In the genomic region with DNA sequence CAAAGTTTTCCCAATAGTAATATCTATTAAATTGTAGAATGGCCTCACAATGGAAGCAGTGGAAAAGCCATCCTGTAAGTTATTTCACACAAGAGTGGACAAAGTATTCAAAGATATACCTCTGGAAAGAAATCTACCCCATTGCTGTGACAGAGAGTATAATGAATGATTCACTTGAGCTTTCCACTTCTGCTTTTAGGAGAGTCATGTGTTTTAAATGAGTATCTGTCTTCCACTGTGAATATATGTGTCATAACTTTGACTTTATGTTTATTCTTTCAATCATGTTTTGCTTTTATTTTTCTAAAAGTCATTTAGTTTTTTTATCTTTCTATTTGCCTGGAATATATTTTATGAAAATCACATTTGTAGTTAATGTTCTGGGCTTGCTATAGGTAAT, we compare ENCODE assay signal across 18 cellular contexts.
A peak's percentile ranks its signal among the peaks of the same experiment; 100 is the strongest.
DNase-seq lines count a peak whose midpoint lies in the region; ATAC-seq and TF ChIP-seq lines count a peak whose summit lies in the region.
"Had no signal": no experiment of that assay in that cellular context is flagged by ENCODE, and none has a peak within 500 bp of the region (broad histone marks: within the 10 kb centered on the region; RNA-seq: fewer than 3 reads in every experiment).

No MANE protein-coding gene starts in this region.

- peaks cover 66% of the 10 kb centered on the region for H3K4me1 ChIP-seq in Karpas-422 (ENCODE audit: low read length)
- no peaks in the 10 kb centered on the region for H3K4me1 ChIP-seq in colonic mucosa
- H3K4me1 ChIP-seq: heart right ventricle, parathyroid adenoma had no signal

- H3K4me3 ChIP-seq in Karpas-422 (ENCODE audit: low read length) (0 out of 2 replicates have a peak overlapping the region, but pooled peaks have one; percentile 2), colonic mucosa (no peak overlapping the region)
- H3K4me3 ChIP-seq: heart right ventricle, K562 had no signal

- H2AFZ ChIP-seq in Karpas-422 (ENCODE audit: low read length): no peak overlapping the region
- H2AFZ ChIP-seq: parathyroid adenoma had no signal

- peak overlapping the region; percentile 41 for H3K4me2 ChIP-seq in Karpas-422 (ENCODE audit: low read depth, low read length, poor library complexity, severe bottlenecking)

- peak overlapping the region; percentile 78 for H3K27ac ChIP-seq in Karpas-422 (ENCODE audit: low read length)
- no peak overlapping the region for H3K27ac ChIP-seq in colonic mucosa
- H3K27ac ChIP-seq: heart right ventricle, parathyroid adenoma had no signal

- H3K9me3 ChIP-seq in Karpas-422 (ENCODE audit: low read length): no peaks in the 10 kb centered on the region
- no peaks in the 10 kb centered on the region for H3K9me3 ChIP-seq in colonic mucosa
- H3K9me3 ChIP-seq: heart right ventricle had no signal

- intact Hi-C loops in colonic mucosa (cut with DNase I): no loop called here

- H3K79me2 ChIP-seq in Karpas-422 (ENCODE audit: low read length): peaks cover 80% of the 10 kb centered on the region
- H3K79me2 ChIP-seq: parathyroid adenoma had no signal

- peak; percentile 98 for ATAC-seq in GM18517 (IDR thresholded peaks at IDR 0.05; ENCODE audit: unreplicated experiment)
- ATAC-seq in GM21381 (IDR thresholded peaks at IDR 0.05; ENCODE audit: unreplicated experiment): peak; percentile 89
- ATAC-seq in HG03025 (IDR thresholded peaks at IDR 0.05; ENCODE audit: low FRiP score, unreplicated experiment): peak; percentile 73
- ATAC-seq: effector memory CD8-positive, alpha-beta T cell; heart right ventricle; K562 had no signal

- DNase-seq in Karpas-422 (peak; percentile 78), GM19238 (ENCODE audit: insufficient read length, low spot score) (no peak), T1000 (lab: John Stamatoyannopoulos, UW) (no peak), colonic mucosa (no peak), T-helper 2 cell (no peak)
- DNase-seq: AML-193; aorta; effector memory CD8-positive, alpha-beta T cell; heart right ventricle; mesendoderm; stimulated activated CD4-positive, alpha-beta T cell treated with anti-CD3 and anti-CD28 coated beads, Interleukin-2, amount 100 ng/mL, for 48 hours; substantia nigra; T-helper 9 cell had no signal

- no peaks in the 10 kb centered on the region for H4K20me1 ChIP-seq in Karpas-422 (ENCODE audit: insufficient read depth, low read depth, low read length)

- H3K27me3 ChIP-seq in Karpas-422 (ENCODE audit: low read length) (no peaks in the 10 kb centered on the region), colonic mucosa (no peaks in the 10 kb centered on the region)
- H3K27me3 ChIP-seq: heart right ventricle had no signal

- TF ChIP-seq CTCF in colonic mucosa (IDR thresholded peaks at IDR 0.05): no peak

- H3K9ac ChIP-seq in Karpas-422 (ENCODE audit: low read length): peak overlapping the region; percentile 3; the same call in 1 of the 2 replicates
- H3K9ac ChIP-seq in colonic mucosa (ENCODE audit: low read depth in 2 of 2, low read length in 2 of 2): no peak overlapping the region
- H3K9ac ChIP-seq: parathyroid adenoma had no signal

- H3K9me2 ChIP-seq in Karpas-422 (replicated peaks; ENCODE audit: insufficient read depth, low read length): no peaks in the 10 kb centered on the region

- H3K36me3 ChIP-seq in Karpas-422 (ENCODE audit: insufficient read depth, low read length) (peaks cover 32% of the 10 kb centered on the region; the same call in 1 of the 2 replicates), colonic mucosa (no peaks in the 10 kb centered on the region)
- H3K36me3 ChIP-seq: heart right ventricle had no signal
